Comparison of ENCODE assay signal across 7 cellular contexts in genomic region chr21:13981176-13982087, GRCh38.
DNase-seq lines count a peak whose midpoint lies in the region; ATAC-seq, FAIRE-seq and TF ChIP-seq lines count a peak whose summit lies in the region.
"Not testable (repeated sequence)": the region's sequence is repeated elsewhere in the genome, so short reads cannot be mapped to it uniquely, and the experiment has no call there.

No MANE protein-coding gene starts in this region.

- H3K27me3 ChIP-seq in NT2/D1 (ENCODE audit: insufficient read depth, insufficient read length) (peaks cover 23% of the 10 kb centered on the region), left ventricle myocardium inferior (ENCODE audit: low read depth) (peaks cover 10% of the 10 kb centered on the region)

- intact Hi-C loops in left ventricle myocardium inferior (cut with micrococcal nuclease); kidney (cut with DNase I); sciatic nerve (cut with DNase I): not testable (repeated sequence)

- H3K27ac ChIP-seq in left ventricle myocardium inferior (replicated peaks); kidney (ENCODE audit: low read depth in 2 of 2, low read length in 2 of 2): not testable (repeated sequence)

- H3K36me3 Mint-ChIP-seq in T-helper 17 cell (ENCODE audit: low read depth); central memory CD8-positive, alpha-beta T cell (ENCODE audit: insufficient read depth): not testable (repeated sequence)

- H3K4me1 ChIP-seq in NT2/D1 (ENCODE audit: insufficient read depth, insufficient read length); left ventricle myocardium inferior; kidney (ENCODE audit: control insufficient read depth in 1 of 2, insufficient read depth in 1 of 2, low read depth in 1 of 2, low read length in 2 of 2): not testable (repeated sequence)

- peak overlapping the region; percentile 21 for H3K9ac ChIP-seq in NT2/D1 (ENCODE audit: insufficient read length, low read depth)
- H3K9ac ChIP-seq in kidney (ENCODE audit: low read length in 2 of 2): not testable (repeated sequence)

- not testable (repeated sequence) for H3K4me1 Mint-ChIP-seq in T-helper 17 cell; central memory CD8-positive, alpha-beta T cell

- peak overlapping the region; percentile 11 for H3K4me3 ChIP-seq in NT2/D1 (ENCODE audit: insufficient read length, low read depth)
- H3K4me3 ChIP-seq in left ventricle myocardium inferior; kidney (ENCODE audit: low read length in 2 of 2): not testable (repeated sequence)

- FAIRE-seq in kidney (lab: Jason Lieb, UNC): not testable (repeated sequence)

- H3K9me3 ChIP-seq in NT2/D1 (ENCODE audit: insufficient read depth, low read length); T-helper 17 cell (ENCODE audit: control insufficient read depth, low read length, poor library complexity, severe bottlenecking); left ventricle myocardium inferior (replicated peaks); kidney (ENCODE audit: control insufficient read depth in 1 of 2, low read length in 2 of 2): not testable (repeated sequence)

- H3K9me3 Mint-ChIP-seq in central memory CD8-positive, alpha-beta T cell: not testable (repeated sequence)

- TF ChIP-seq CTCF in left ventricle myocardium inferior (IDR thresholded peaks at IDR 0.05; ENCODE audit: borderline replicate concordance); kidney (IDR thresholded peaks at IDR 0.05; ENCODE audit: borderline replicate concordance, extremely low read depth, insufficient read depth): not testable (repeated sequence)

- not testable (repeated sequence) for H3K27me3 Mint-ChIP-seq in T-helper 17 cell; central memory CD8-positive, alpha-beta T cell

- H3K4me3 Mint-ChIP-seq in T-helper 17 cell: peak overlapping the region; percentile 36
- peak overlapping the region; percentile 93 for H3K4me3 Mint-ChIP-seq in central memory CD8-positive, alpha-beta T cell

- H3K36me3 ChIP-seq in NT2/D1 (ENCODE audit: insufficient read depth, insufficient read length, low read length); left ventricle myocardium inferior; kidney (ENCODE audit: control insufficient read depth in 1 of 2, insufficient read depth in 2 of 2, low read length in 2 of 2): not testable (repeated sequence)

- H3K27ac Mint-ChIP-seq in T-helper 17 cell; central memory CD8-positive, alpha-beta T cell (ENCODE audit: low read depth): not testable (repeated sequence)

- not testable (repeated sequence) for ATAC-seq in T-helper 17 cell; central memory CD8-positive, alpha-beta T cell (replicated peaks; ENCODE audit: extremely low read depth, poor library complexity, severe bottlenecking)
- peak; percentile 16 for ATAC-seq in sciatic nerve

- DNase-seq in ELF-1 (ENCODE audit: low read depth, low spot score) (peak; percentile 3), left ventricle myocardium inferior (peak; percentile 9), kidney (peak; percentile 75)
- DNase-seq in NT2/D1 (ENCODE audit: low read depth, low spot score); T-helper 17 cell; central memory CD8-positive, alpha-beta T cell (ENCODE audit: low spot score in 2 of 2); sciatic nerve (ENCODE audit: low spot score): not testable (repeated sequence)
